Comparison of ENCODE assay signal across 38 cellular contexts in the genomic region with DNA sequence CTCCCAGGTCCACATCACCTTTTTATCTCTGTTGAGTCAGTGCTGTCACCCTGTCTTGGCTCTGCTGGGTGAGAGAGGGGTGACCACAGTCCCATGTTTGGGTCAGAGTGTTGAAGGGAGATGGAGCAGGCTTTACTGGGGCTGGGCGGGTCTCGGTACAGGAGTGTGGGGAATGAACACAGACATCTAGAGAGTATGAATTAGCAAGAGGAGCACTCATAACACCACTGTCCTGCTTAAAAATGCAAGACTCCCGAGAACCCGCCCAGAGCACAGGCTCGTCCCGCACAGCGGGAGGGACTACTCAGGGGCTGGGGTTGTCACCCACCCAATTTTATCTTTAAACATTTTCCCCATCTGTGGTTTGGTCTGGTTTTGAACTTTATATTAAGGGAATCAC. TPM values are rescaled to one million over a fixed set of nuclear protein-coding genes. Genes with fewer than 3 reads are reported as not detected.
"Had no signal": no experiment of that assay in that cellular context is flagged by ENCODE, and none has a peak within 500 bp of the region (broad histone marks: within the 10 kb centered on the region; RNA-seq: fewer than 3 reads in every experiment).

No MANE protein-coding gene starts in this region.

- H3K4me3 Mint-ChIP-seq: activated naive CD4-positive, alpha-beta T cell treated with anti-CD3 and anti-CD28 coated beads for 36 hours; activated naive CD4-positive, alpha-beta T cell treated with anti-CD3 and anti-CD28 coated beads, Interleukin-2, amount 10 ng/mL, durations not matched to agents 7 days and 5 days; activated naive CD4-positive, alpha-beta T cell treated with anti-CD3 and anti-CD28 coated beads, Interleukin-2, amount 50 U/mL, for 24 hours; activated naive CD8-positive, alpha-beta T cell; activated naive CD8-positive, alpha-beta T cell treated with anti-CD3 and anti-CD28 coated beads for 36 hours; activated naive CD8-positive, alpha-beta T cell treated with anti-CD3 and anti-CD28 coated beads, Interleukin-2, amount 10 ng/mL, durations not matched to agents 7 days and 5 days; activated naive CD8-positive, alpha-beta T cell treated with anti-CD3 and anti-CD28 coated beads, Interleukin-2, amount 50 U/mL, for 24 hours; activated T-cell treated with anti-CD3 and anti-CD28 coated beads, Interleukin-2, amount 50 U/mL, for 24 hours; activated T-cell treated with anti-CD3 and anti-CD28 coated beads, Interleukin-2, amount 50 U/mL, for 4 hours; activated T-cell treated with anti-CD3 and anti-CD28 coated beads, Interleukin-2, amount 50 U/mL, for 72 hours; activated T-helper 1 cell treated with anti-CD3 and anti-CD28 coated beads, Interleukin-12 subunit alpha, Interleukin-12 subunit beta, Interleukin-2, Interleukin-4 antibody, amounts not matched to agents 30 ng/mL and 10 ng/mL and 1 ng/mL, durations not matched to agents 14 hours and 24 hours and 36 hours; activated T-helper 17 cell treated with anti-CD3 and anti-CD28 coated beads, Interleukin-2, amount 50 U/mL, for 72 hours; brain; central memory CD8-positive, alpha-beta T cell had no signal

- H3K27me3 ChIP-seq: adrenal gland, ascending aorta, body of pancreas, brain microvascular endothelial cell, cardiac muscle cell had no signal

- H3K4me1 ChIP-seq: adrenal gland, ascending aorta, body of pancreas, breast epithelium had no signal

- H3K9me3 Mint-ChIP-seq: activated naive CD4-positive, alpha-beta T cell treated with anti-CD3 and anti-CD28 coated beads, Interleukin-2, amount 50 U/mL, for 24 hours; activated T-cell treated with anti-CD3 and anti-CD28 coated beads, Interleukin-2, amount 50 U/mL, for 4 hours; central memory CD8-positive, alpha-beta T cell had no signal

- DNase-seq: activated effector memory CD4-positive, alpha-beta T cell treated with anti-CD3 and anti-CD28 coated beads, Interleukin-2, amount 50 U/mL, for 16 hours; activated effector memory CD4-positive, alpha-beta T cell treated with Interleukin-2 at 50 U/mL for 16 hours; activated gamma-delta T cell; activated gamma-delta T cell treated with Interleukin-2 at 50 U/mL for 16 hours; activated naive CD4-positive, alpha-beta T cell; activated naive CD4-positive, alpha-beta T cell treated with anti-CD3 and anti-CD28 coated beads for 36 hours; activated naive CD4-positive, alpha-beta T cell treated with anti-CD3 and anti-CD28 coated beads, Interleukin-2, amount 10 ng/mL, durations not matched to agents 7 days and 5 days; activated naive CD4-positive, alpha-beta T cell treated with anti-CD3 and anti-CD28 coated beads, Interleukin-2, amount 50 U/mL, for 16 hours; activated naive CD4-positive, alpha-beta T cell treated with Interleukin-2 at 50 U/mL for 16 hours; activated naive CD8-positive, alpha-beta T cell treated with anti-CD3 and anti-CD28 coated beads for 36 hours; activated naive CD8-positive, alpha-beta T cell treated with anti-CD3 and anti-CD28 coated beads, Interleukin-2, amount 10 ng/mL, durations not matched to agents 7 days and 5 days; activated naive CD8-positive, alpha-beta T cell treated with anti-CD3 and anti-CD28 coated beads, Interleukin-2, amount 50 U/mL, for 24 hours; activated T-cell treated with anti-CD3 and anti-CD28 coated beads, Interleukin-2, amount 50 U/mL, for 24 hours; activated T-cell treated with anti-CD3 and anti-CD28 coated beads, Interleukin-2, amount 50 U/mL, for 4 hours; activated T-cell treated with anti-CD3 and anti-CD28 coated beads, Interleukin-2, amount 50 U/mL, for 48 hours; activated T-cell treated with anti-CD3 and anti-CD28 coated beads, Interleukin-2, amount 50 U/mL, for 72 hours; adrenal gland; amniotic stem cell; amygdala; anterior cingulate cortex; aorta; body of pancreas; brain microvascular endothelial cell; central memory CD4-positive, alpha-beta T cell; cerebellar nuclear complex had no signal

- ATAC-seq: activated naive CD4-positive, alpha-beta T cell treated with anti-CD3 and anti-CD28 coated beads, Interleukin-2, amount 50 U/mL, for 72 hours; activated naive CD8-positive, alpha-beta T cell treated with anti-CD3 and anti-CD28 coated beads, Interleukin-2, amount 50 U/mL, for 24 hours; activated T-cell treated with anti-CD3 and anti-CD28 coated beads, Interleukin-2, amount 50 U/mL, for 4 hours; activated T-cell treated with anti-CD3 and anti-CD28 coated beads, Interleukin-2, amount 50 U/mL, for 72 hours; activated T-helper 17 cell treated with anti-CD3 and anti-CD28 coated beads, Interleukin-2, amount 50 U/mL, for 72 hours; body of pancreas had no signal

- H3K36me3 Mint-ChIP-seq: activated naive CD4-positive, alpha-beta T cell treated with anti-CD3 and anti-CD28 coated beads, Interleukin-2, amount 10 ng/mL, durations not matched to agents 7 days and 5 days; activated naive CD4-positive, alpha-beta T cell treated with anti-CD3 and anti-CD28 coated beads, Interleukin-2, amount 50 U/mL, for 24 hours; activated naive CD8-positive, alpha-beta T cell; activated naive CD8-positive, alpha-beta T cell treated with anti-CD3 and anti-CD28 coated beads for 36 hours; activated naive CD8-positive, alpha-beta T cell treated with anti-CD3 and anti-CD28 coated beads, Interleukin-2, amount 10 ng/mL, durations not matched to agents 7 days and 5 days; brain had no signal

- H3K4me1 Mint-ChIP-seq: activated naive CD4-positive, alpha-beta T cell treated with anti-CD3 and anti-CD28 coated beads, Interleukin-2, amount 10 ng/mL, durations not matched to agents 7 days and 5 days; activated naive CD4-positive, alpha-beta T cell treated with anti-CD3 and anti-CD28 coated beads, Interleukin-2, amount 50 U/mL, for 24 hours; activated naive CD8-positive, alpha-beta T cell treated with anti-CD3 and anti-CD28 coated beads for 36 hours; activated naive CD8-positive, alpha-beta T cell treated with anti-CD3 and anti-CD28 coated beads, Interleukin-2, amount 10 ng/mL, durations not matched to agents 7 days and 5 days; activated naive CD8-positive, alpha-beta T cell treated with anti-CD3 and anti-CD28 coated beads, Interleukin-2, amount 50 U/mL, for 24 hours had no signal

- H3K4me3 ChIP-seq: adrenal gland, ascending aorta, body of pancreas, breast epithelium, cardiac muscle cell had no signal

- H3K27ac ChIP-seq: adrenal gland, ascending aorta, body of pancreas, brain microvascular endothelial cell, breast epithelium, cardiac muscle cell had no signal

- H3K36me3 ChIP-seq: adrenal gland, ascending aorta, brain microvascular endothelial cell, breast epithelium, cardiac muscle cell had no signal

- FAIRE-seq: astrocyte, bronchial epithelial cell had no signal

- H3K27ac Mint-ChIP-seq: activated naive CD4-positive, alpha-beta T cell treated with anti-CD3 and anti-CD28 coated beads for 36 hours; activated naive CD4-positive, alpha-beta T cell treated with anti-CD3 and anti-CD28 coated beads, Interleukin-2, amount 10 ng/mL, durations not matched to agents 7 days and 5 days; activated naive CD4-positive, alpha-beta T cell treated with anti-CD3 and anti-CD28 coated beads, Interleukin-2, amount 50 U/mL, for 24 hours; activated naive CD4-positive, alpha-beta T cell treated with anti-CD3 and anti-CD28 coated beads, Interleukin-2, amount 50 U/mL, for 72 hours; activated naive CD8-positive, alpha-beta T cell; activated naive CD8-positive, alpha-beta T cell treated with anti-CD3 and anti-CD28 coated beads for 36 hours; activated naive CD8-positive, alpha-beta T cell treated with anti-CD3 and anti-CD28 coated beads, Interleukin-2, amount 10 ng/mL, durations not matched to agents 7 days and 5 days; activated naive CD8-positive, alpha-beta T cell treated with anti-CD3 and anti-CD28 coated beads, Interleukin-2, amount 50 U/mL, for 24 hours; activated T-cell treated with anti-CD3 and anti-CD28 coated beads, Interleukin-2, amount 50 U/mL, for 24 hours; activated T-cell treated with anti-CD3 and anti-CD28 coated beads, Interleukin-2, amount 50 U/mL, for 72 hours; activated T-helper 1 cell treated with anti-CD3 and anti-CD28 coated beads, Interleukin-12 subunit alpha, Interleukin-12 subunit beta, Interleukin-2, Interleukin-4 antibody, amounts not matched to agents 30 ng/mL and 10 ng/mL and 1 ng/mL, durations not matched to agents 14 hours and 24 hours and 36 hours; activated T-helper 17 cell treated with anti-CD3 and anti-CD28 coated beads, Interleukin-2, amount 50 U/mL, for 72 hours; activated T-helper 2 cell treated with anti-CD3 and anti-CD28 coated beads, Interferon-gamma antibody, Interleukin-2, Interleukin-4, amounts not matched to agents 10 μg/mL and 5 μg/mL and 100 μg/mL, durations not matched to agents 14 hours and 24 hours and 36 hours; brain had no signal

- H3K9me3 ChIP-seq: adrenal gland, body of pancreas had no signal

RNA-seq across cellular contexts. Expression of a gene that starts 27.5 kb away (rescaled TPM):
- total RNA-seq: activated naive CD4-positive, alpha-beta T cell treated with anti-CD3 and anti-CD28 coated beads for 36 hours; activated naive CD4-positive, alpha-beta T cell treated with anti-CD3 and anti-CD28 coated beads, Interleukin-2, amount 50 U/mL, for 72 hours; activated naive CD8-positive, alpha-beta T cell treated with anti-CD3 and anti-CD28 coated beads for 36 hours; activated naive CD8-positive, alpha-beta T cell treated with anti-CD3 and anti-CD28 coated beads, Interleukin-2, amount 10 ng/mL, durations not matched to agents 7 days and 5 days; activated T-cell treated with anti-CD3 and anti-CD28 coated beads, Interleukin-2, amount 50 U/mL, for 4 hours; ascending aorta had no signal
